13 cellular contexts compared by ENCODE assay signal in the genomic region with DNA sequence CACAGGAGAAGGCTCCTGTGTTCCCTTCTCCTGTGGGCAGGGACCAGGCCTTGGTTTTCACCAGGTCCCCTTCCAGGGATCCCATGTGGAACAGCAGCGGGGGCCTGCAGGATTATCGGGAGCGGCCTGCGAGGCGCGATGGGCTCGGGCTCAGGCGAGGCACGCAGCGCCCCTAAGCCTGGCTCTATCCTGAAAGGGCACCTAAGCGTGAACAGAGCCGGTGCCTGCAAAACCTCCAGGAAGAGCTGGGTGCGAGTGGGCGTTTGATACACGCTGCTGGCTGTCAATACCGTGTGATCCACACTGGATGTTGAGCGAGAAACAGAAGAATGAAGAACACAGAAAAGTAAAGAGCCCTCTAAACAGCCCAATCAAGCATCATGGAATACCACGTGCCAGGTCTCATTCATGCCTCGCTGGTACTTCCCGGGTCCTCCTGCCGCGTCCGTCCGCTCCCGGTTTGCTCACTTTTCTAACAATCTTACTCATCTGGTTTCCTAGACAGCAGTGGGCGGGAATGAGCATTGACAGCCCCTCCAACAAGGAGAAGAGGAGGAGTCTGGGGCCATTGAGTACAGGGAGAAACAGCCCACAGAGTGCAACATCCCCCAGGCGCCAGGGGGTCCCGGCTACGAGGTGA. TPM values are rescaled to one million over a fixed set of nuclear protein-coding genes. Genes with fewer than 3 reads are reported as not detected.
DNase-seq lines count a peak whose midpoint lies in the region; ATAC-seq and TF ChIP-seq lines count a peak whose summit lies in the region.
"Had no signal": no experiment of that assay in that cellular context is flagged by ENCODE, and none has a peak within 500 bp of the region (broad histone marks: within the 10 kb centered on the region; RNA-seq: fewer than 3 reads in every experiment).

No MANE protein-coding gene starts in this region.

- H3K27ac Mint-ChIP-seq in brain = peak overlapping the region; percentile 56 to 96 (median 82)
- no peak overlapping the region for H3K27ac Mint-ChIP-seq in activated naive CD4-positive, alpha-beta T cell treated with anti-CD3 and anti-CD28 coated beads, Interleukin-2, amount 50 U/mL, for 72 hours
- H3K27ac Mint-ChIP-seq: effector memory CD8-positive, alpha-beta T cell had no signal

- no peak for ATAC-seq in body of pancreas
- ATAC-seq in GM21447 (IDR thresholded peaks at IDR 0.05; ENCODE audit: unreplicated experiment) = no peak
- no peak for ATAC-seq in activated naive CD4-positive, alpha-beta T cell treated with anti-CD3 and anti-CD28 coated beads, Interleukin-2, amount 50 U/mL, for 72 hours
- ATAC-seq: activated CD4-positive, CD25-positive, alpha-beta regulatory T cell treated with anti-CD3 and anti-CD28 coated beads, Interleukin-2, amount 50 U/mL, for 24 hours; effector memory CD8-positive, alpha-beta T cell had no signal

- no peaks in the 10 kb centered on the region for H3K9me3 Mint-ChIP-seq in brain
- no peaks in the 10 kb centered on the region for H3K9me3 Mint-ChIP-seq in activated naive CD4-positive, alpha-beta T cell treated with anti-CD3 and anti-CD28 coated beads, Interleukin-2, amount 50 U/mL, for 72 hours
- H3K9me3 Mint-ChIP-seq: effector memory CD8-positive, alpha-beta T cell had no signal

- peaks cover 4% of the 10 kb centered on the region for H3K36me3 Mint-ChIP-seq in brain
- no peaks in the 10 kb centered on the region for H3K36me3 Mint-ChIP-seq in activated naive CD4-positive, alpha-beta T cell treated with anti-CD3 and anti-CD28 coated beads, Interleukin-2, amount 50 U/mL, for 72 hours

- no peak overlapping the region for H3K4me2 ChIP-seq in hepatocyte

- no peak for TF ChIP-seq EP300 in sigmoid colon (IDR thresholded peaks at IDR 0.05)

- TF ChIP-seq POLR2A in sigmoid colon (IDR thresholded peaks at IDR 0.05) (no peak), body of pancreas (IDR thresholded peaks at IDR 0.05) (no peak)

- H3K4me1 Mint-ChIP-seq in brain = peaks cover 71% of the 10 kb centered on the region

- WGBS in hepatocyte (ENCODE audit: low lambda C conversion rate, missing lambda C conversion rate) = 91% methylated on average over 29 of the region's 29 CpGs
- 90 to 92% methylated on average over 29 of the region's 29 CpGs for WGBS in sigmoid colon, 2 donors
- WGBS in body of pancreas, 2 donors = 90 to 92% methylated on average over 27 to 29 of the region's 29 CpGs

- H3K27ac ChIP-seq in hepatocyte (peak overlapping the region; percentile 48), sigmoid colon (peak overlapping the region; percentile 76 to 96 (median 92)), body of pancreas (peak overlapping the region in 1 of 4 donors; percentile 61)

- peaks cover 17% of the 10 kb centered on the region for H4K20me1 ChIP-seq in hepatocyte (ENCODE audit: insufficient read depth, poor library complexity, severe bottlenecking)

- peak; percentile 45 for DNase-seq in EH (ENCODE audit: low read depth)
- no peak for DNase-seq in hepatocyte (ENCODE audit: low spot score)
- DNase-seq in sigmoid colon = no peak
- DNase-seq in body of pancreas = no peak
- DNase-seq in kidney glomerular epithelial cell (lab: John Stamatoyannopoulos, UW) = no peak
- no peak for DNase-seq in activated naive CD4-positive, alpha-beta T cell treated with anti-CD3 and anti-CD28 coated beads, Interleukin-2, amount 50 U/mL, for 72 hours (ENCODE audit: low spot score in 2 of 2)
- DNase-seq: activated T-cell treated with anti-CD3 and anti-CD28 coated beads, Interleukin-2, amount 50 U/mL, for 1 hour; DMS153; effector memory CD8-positive, alpha-beta T cell had no signal

- H3K9me2 ChIP-seq in hepatocyte (replicated peaks; ENCODE audit: insufficient read depth) = no peaks in the 10 kb centered on the region

- H3K27me3 ChIP-seq in hepatocyte = peaks cover 12% of the 10 kb centered on the region
- no peaks in the 10 kb centered on the region for H3K27me3 ChIP-seq in sigmoid colon
- no peaks in the 10 kb centered on the region for H3K27me3 ChIP-seq in body of pancreas
- H3K27me3 ChIP-seq: ovary had no signal

- H3K4me3 Mint-ChIP-seq in brain = peak overlapping the region in 2 of 5 experiments; percentile 42 to 62
- H3K4me3 Mint-ChIP-seq: effector memory CD8-positive, alpha-beta T cell had no signal

- peaks cover 25% of the 10 kb centered on the region for H3K79me2 ChIP-seq in hepatocyte

- H3K27me3 Mint-ChIP-seq in brain = no peaks in the 10 kb centered on the region
- H3K27me3 Mint-ChIP-seq: effector memory CD8-positive, alpha-beta T cell had no signal

- H3K4me3 ChIP-seq in hepatocyte (no peak overlapping the region), sigmoid colon (no peak overlapping the region), body of pancreas (no peak overlapping the region)
- H3K4me3 ChIP-seq: ovary had no signal

- no peaks in the 10 kb centered on the region for H3K9me3 ChIP-seq in hepatocyte (ENCODE audit: low read depth)
- H3K9me3 ChIP-seq in sigmoid colon = no peaks in the 10 kb centered on the region
- H3K9me3 ChIP-seq in body of pancreas = no peaks in the 10 kb centered on the region
- H3K9me3 ChIP-seq: ovary had no signal

- no peaks in the 10 kb centered on the region for H3K36me3 ChIP-seq in hepatocyte (replicated peaks; ENCODE audit: insufficient read depth, low read depth)
- H3K36me3 ChIP-seq in sigmoid colon = peaks cover 0 to 4% (median 0%) of the 10 kb centered on the region in 4 donors
- H3K36me3 ChIP-seq in body of pancreas (replicated peaks in 1 of 2; ENCODE audit: insufficient read depth in 1 of 2, low read depth in 2 of 2) = no peaks in the 10 kb centered on the region
- H3K36me3 ChIP-seq: ovary had no signal

- H2AFZ ChIP-seq in hepatocyte = no peak overlapping the region

- intact Hi-C loops in sigmoid colon (cut with DNase I) = no loop called here
- intact Hi-C loops in body of pancreas (cut with DNase I) = no loop called here

- no peak for TF ChIP-seq CTCF in brain (conservative IDR thresholded peaks at IDR 0.05)
- TF ChIP-seq CTCF in hepatocyte (IDR thresholded peaks at IDR 0.05; ENCODE audit: poor library complexity) = no peak
- no peak for TF ChIP-seq CTCF in sigmoid colon (IDR thresholded peaks at IDR 0.05)
- no peak for TF ChIP-seq CTCF in body of pancreas (IDR thresholded peaks at IDR 0.05)

- H3K4me1 ChIP-seq in hepatocyte (ENCODE audit: insufficient read depth) (peaks cover 44% of the 10 kb centered on the region), sigmoid colon (peaks cover 0 to 95% (median 80%) of the 10 kb centered on the region in 4 donors), body of pancreas (peaks cover 12% of the 10 kb centered on the region)

RNA-seq across cellular contexts. Expression of a gene that starts 12.5 kb away (rescaled TPM):
- polyA plus RNA-seq in brain (ENCODE audit: insufficient read depth, low read depth, low replicate concordance) (5.5 TPM), hepatocyte (9.8 and 12.5 TPM in 2 replicates), sigmoid colon (10 to 100 TPM; 16.6 to 29.8 (median 18.6) TPM)
- total RNA-seq in hepatocyte (8.7 and 9.0 TPM in 2 replicates), sigmoid colon (10 to 100 TPM; 28.1 to 69.2 (median 46.2) TPM), body of pancreas (10 to 100 TPM; 22.3 to 62.0 TPM)
- total RNA-seq in activated naive CD4-positive, alpha-beta T cell treated with anti-CD3 and anti-CD28 coated beads, Interleukin-2, amount 50 U/mL, for 72 hours = 10 to 100 TPM in 1 of 2 donors, 1 to 10 TPM in 1; 1.2 to 20.0 TPM

Comparison
In these comparisons a context has a peak if more than half of its experiments do, and no peak if none do; other contexts are left out.
1. H3K27ac Mint-ChIP-seq: peak in brain (5 of 5); none in activated naive CD4-positive, alpha-beta T cell treated with anti-CD3 and anti-CD28 coated beads, Interleukin-2, amount 50 U/mL, for 72 hours (0 of 2).